Comparison of ENCODE assay signal across 12 cellular contexts in genomic region chr17:60652484-60653247, GRCh38. TPM values are rescaled to one million over a fixed set of nuclear protein-coding genes. Genes with fewer than 3 reads are reported as not detected.
DNase-seq lines count a peak whose midpoint lies in the region; ATAC-seq and TF ChIP-seq lines count a peak whose summit lies in the region.
"Had no signal": no experiment of that assay in that cellular context is flagged by ENCODE, and none has a peak within 500 bp of the region (broad histone marks: within the 10 kb centered on the region; RNA-seq: fewer than 3 reads in every experiment).

No MANE protein-coding gene starts in this region.

- intact Hi-C loops in CD4-positive, alpha-beta memory T cell (cut with micrococcal nuclease) = no loop called here

- POLR2A ChIA-PET in CD4-positive, alpha-beta memory T cell (lab: Charles Lee; ENCODE audit: partially characterized antibody) = interaction anchor here (1.0 kb wide), 1 partner anchor 24 kb away, joined by 3 read pairs; the partner anchor contains the start of gene BCAS3

- H3K4me3 ChIP-seq in OCI-LY1 (ENCODE audit: low read depth, low read length, poor library complexity, severe bottlenecking) = no peak overlapping the region
- no peak overlapping the region for H3K4me3 ChIP-seq in CD4-positive, alpha-beta memory T cell (ENCODE audit: low read length in 2 of 2)

- H3K27me3 Mint-ChIP-seq in CD4-positive, alpha-beta memory T cell = no peaks in the 10 kb centered on the region
- H3K27me3 Mint-ChIP-seq: brain had no signal

- H3K4me3 Mint-ChIP-seq in CD4-positive, alpha-beta memory T cell = peak overlapping the region in 2 of 8 donors; percentile 15 to 33
- H3K4me3 Mint-ChIP-seq: brain had no signal

- no peaks in the 10 kb centered on the region for H3K9me2 ChIP-seq in OCI-LY1 (ENCODE audit: low read depth, low read length)

- H3K36me3 Mint-ChIP-seq in CD4-positive, alpha-beta memory T cell = peaks cover 38 to 49% of the 10 kb centered on the region in 2 donors

- TF ChIP-seq CTCF in OCI-LY1 (IDR thresholded peaks at IDR 0.05; ENCODE audit: low read length) = no peak

- no peaks in the 10 kb centered on the region for H3F3A ChIP-seq in OCI-LY1 (ENCODE audit: insufficient read depth, low read length)

- no peak overlapping the region; the same call in 1 of the 2 replicates for H3K4me2 ChIP-seq in OCI-LY1 (ENCODE audit: low read length)

- H3K27ac ChIP-seq in OCI-LY1 (ENCODE audit: low read depth, low read length, poor library complexity, severe bottlenecking) = peak overlapping the region; percentile 0
- no peak overlapping the region for H3K27ac ChIP-seq in CD4-positive, alpha-beta memory T cell (ENCODE audit: low read depth, low read length)
- H3K27ac ChIP-seq: C4-2B had no signal

- CTCF ChIA-PET in CD4-positive, alpha-beta memory T cell (lab: Charles Lee; ENCODE audit: partially characterized antibody) = interaction anchor here (1.2 kb wide), 1 partner anchor 14 kb away, joined by 3 read pairs; no protein-coding TSS in a partner anchor

- H3K9me3 ChIP-seq in OCI-LY1 (ENCODE audit: low read length) = no peaks in the 10 kb centered on the region
- no peaks in the 10 kb centered on the region for H3K9me3 ChIP-seq in CD4-positive, alpha-beta memory T cell (ENCODE audit: control insufficient read depth in 1 of 2, low read length in 2 of 2)

- ATAC-seq in GM19395 (IDR thresholded peaks at IDR 0.05; ENCODE audit: unreplicated experiment) = peak; percentile 91
- peak; percentile 87 for ATAC-seq in HG02973 (IDR thresholded peaks at IDR 0.05; ENCODE audit: unreplicated experiment)

- H3K9ac ChIP-seq in OCI-LY1 (ENCODE audit: low read length) = no peak overlapping the region

- H3K4me1 ChIP-seq in OCI-LY1 (ENCODE audit: insufficient read depth, low read length, severe bottlenecking) = peaks cover 15% of the 10 kb centered on the region
- peaks cover 14% of the 10 kb centered on the region for H3K4me1 ChIP-seq in CD4-positive, alpha-beta memory T cell (ENCODE audit: insufficient read depth, low read length)

- peaks cover 20 to 30% (median 27%) of the 10 kb centered on the region in 4 donors for H3K4me1 Mint-ChIP-seq in CD4-positive, alpha-beta memory T cell
- H3K4me1 Mint-ChIP-seq: brain had no signal

- peak; percentile 18 for DNase-seq in GDM1 (lab: John Stamatoyannopoulos, UW)
- DNase-seq in GOT3 (lab: John Stamatoyannopoulos, UW) = no peak
- no peak for DNase-seq in CD4-positive, alpha-beta memory T cell
- no peak for DNase-seq in SK-N-DZ (ENCODE audit: low spot score)
- DNase-seq in medulla oblongata (ENCODE audit: extremely low spot score) = no peak
- DNase-seq: HCEC 1CT, NCI-H345 had no signal

- H3K36me3 ChIP-seq in OCI-LY1 (ENCODE audit: insufficient read depth, low read length) = peaks cover 49% of the 10 kb centered on the region
- H3K36me3 ChIP-seq in CD4-positive, alpha-beta memory T cell (ENCODE audit: insufficient read depth, low read length) = peaks cover 9% of the 10 kb centered on the region

- H4K20me1 ChIP-seq in OCI-LY1 (ENCODE audit: insufficient read depth, low read length) = no peaks in the 10 kb centered on the region

- peaks cover 16% of the 10 kb centered on the region for H3K79me2 ChIP-seq in OCI-LY1 (ENCODE audit: insufficient read depth, low read length)

- no peaks in the 10 kb centered on the region for H3K9me3 Mint-ChIP-seq in CD4-positive, alpha-beta memory T cell
- H3K9me3 Mint-ChIP-seq: brain had no signal

- peak overlapping the region in 2 of 7 donors; percentile 5 to 38 for H3K27ac Mint-ChIP-seq in CD4-positive, alpha-beta memory T cell

- no peak overlapping the region for H2AFZ ChIP-seq in OCI-LY1 (ENCODE audit: low read length)

- no peaks in the 10 kb centered on the region for H3K27me3 ChIP-seq in OCI-LY1 (ENCODE audit: insufficient read depth, low read length)
- H3K27me3 ChIP-seq in CD4-positive, alpha-beta memory T cell (ENCODE audit: insufficient read depth, low read length) = no peaks in the 10 kb centered on the region

RNA-seq across cellular contexts. Expression of gene BCAS3, which starts 25.0 kb away (rescaled TPM):
- total RNA-seq in CD4-positive, alpha-beta memory T cell = 10 to 100 TPM; 40.3 to 42.2 TPM
- 10 to 100 TPM; 27.0 to 45.2 TPM for polyA plus RNA-seq in CD4-positive, alpha-beta memory T cell
- polyA plus RNA-seq in SK-N-DZ (2014; cell fraction: cytosol; rRNA removed) = 10.6 and 23.1 TPM in 2 replicates
- polyA plus RNA-seq in SK-N-DZ (2014; cell fraction: nucleus; rRNA removed) = 11.9 and 18.6 TPM in 2 replicates

RNA-seq across cellular contexts. Expression of gene PPM1D, which starts 52.7 kb away (rescaled TPM):
- total RNA-seq in CD4-positive, alpha-beta memory T cell = 10 to 100 TPM; 18.9 to 19.4 TPM
- polyA plus RNA-seq in CD4-positive, alpha-beta memory T cell = 10 to 100 TPM in 1 of 2 donors, 1 to 10 TPM in 1; 7.0 to 10.1 TPM
- 36.1 and 42.6 TPM in 2 replicates for polyA plus RNA-seq in SK-N-DZ (2014; cell fraction: cytosol; rRNA removed)
- 21.7 and 24.9 TPM in 2 replicates for polyA plus RNA-seq in SK-N-DZ (2014; cell fraction: nucleus; rRNA removed)
